In genomic region chr1:88985033-88985432, GRCh38 we compare ENCODE assay signal across 8 cellular contexts. TPM values are rescaled to one million over a fixed set of nuclear protein-coding genes. Genes with fewer than 3 reads are reported as not detected.
A peak's percentile ranks its signal among the peaks of the same experiment; 100 is the strongest.
DNase-seq lines count a peak whose midpoint lies in the region; ATAC-seq and TF ChIP-seq lines count a peak whose summit lies in the region.

No MANE protein-coding gene starts in this region.

- H3K36me3 Mint-ChIP-seq in effector memory CD8-positive, alpha-beta T cell (ENCODE audit: insufficient read depth), result peaks cover 19% of the 10 kb centered on the region

- H3K9ac ChIP-seq in PC-3 (ENCODE audit: low read length), result peak overlapping the region; percentile 38; the same call in 1 of the 2 replicates

- H3F3A ChIP-seq in PC-3 (ENCODE audit: low read length, unreplicated experiment), result peaks cover 5% of the 10 kb centered on the region

- no peaks in the 10 kb centered on the region for H3K9me3 ChIP-seq in PC-3 (ENCODE audit: low read length)
- H3K9me3 ChIP-seq in muscle layer of duodenum (ENCODE audit: control insufficient read depth in 1 of 2, low read length in 2 of 2), result no peaks in the 10 kb centered on the region

- no TSS peak for BruUV-seq in PC-3 (replicated peaks; lab: Mats Ljungman, UMichigan)

- H3K4me1 ChIP-seq in PC-3 (ENCODE audit: insufficient read depth, low read length), result peaks cover 39% of the 10 kb centered on the region
- H3K4me1 ChIP-seq in muscle layer of duodenum (ENCODE audit: control insufficient read depth in 1 of 2, insufficient read depth in 2 of 2, low read length in 2 of 2), result peaks cover 9 to 28% of the 10 kb centered on the region in 2 donors

- H3K27me3 Mint-ChIP-seq in effector memory CD8-positive, alpha-beta T cell, result no peaks in the 10 kb centered on the region

- POLR2A ChIA-PET in PC-3 (lab: Charles Lee; ENCODE audit: unreplicated experiment), result interaction anchor here (0.5 kb wide), 1 partner anchor 374 kb away, joined by 4 read pairs; no protein-coding TSS in a partner anchor

- intact Hi-C loops in PC-3 (cut with micrococcal nuclease), result loop anchor here (2.0 to 5.0 kb wide), 2 partner anchors 48 to 248 kb away; no protein-coding TSS in a partner anchor

- no peaks in the 10 kb centered on the region for H3K27me3 ChIP-seq in PC-3 (ENCODE audit: low read length)
- H3K27me3 ChIP-seq in muscle layer of duodenum (ENCODE audit: low read depth, low read length), result no peaks in the 10 kb centered on the region

- H3K4me3 ChIP-seq in PC-3 (ENCODE audit: low read length) (0 out of 2 replicates have a peak overlapping the region, but pooled peaks have one; percentile 29), muscle layer of duodenum (ENCODE audit: low read depth in 1 of 2, low read length in 2 of 2) (no peak overlapping the region)

- CTCF ChIA-PET in PC-3 (lab: Charles Lee), result no interaction called here

- H3K79me2 ChIP-seq in PC-3 (ENCODE audit: low read length), result peaks cover 48% of the 10 kb centered on the region

- H3K36me3 ChIP-seq in PC-3 (ENCODE audit: low read depth, low read length) (peaks cover 15% of the 10 kb centered on the region), muscle layer of duodenum (ENCODE audit: control insufficient read depth in 1 of 2, insufficient read depth in 2 of 2, low read length in 2 of 2) (peaks cover 0 to 9% of the 10 kb centered on the region in 2 donors)

- peak; percentile 71 for DNase-seq in HCEC 1CT
- peak; percentile 95 for DNase-seq in PC-3
- DNase-seq in effector memory CD8-positive, alpha-beta T cell, result no peak
- no peak for DNase-seq in activated CD8-positive, alpha-beta memory T cell treated with anti-CD3 and anti-CD28 coated beads, Interleukin-2, amount 50 U/mL, for 48 hours
- DNase-seq in GF-D8 (lab: John Stamatoyannopoulos, UW), result no peak

- H3K4me1 Mint-ChIP-seq in effector memory CD8-positive, alpha-beta T cell (ENCODE audit: low read depth in 2 of 2), result peaks cover 20 to 43% of the 10 kb centered on the region in 2 donors

- ATAC-seq in PC-3 (peak; percentile 98), GM21825 (IDR thresholded peaks at IDR 0.05; ENCODE audit: unreplicated experiment) (no peak), GM18517 (IDR thresholded peaks at IDR 0.05; ENCODE audit: unreplicated experiment) (no peak)
- ATAC-seq in effector memory CD8-positive, alpha-beta T cell (replicated peaks), result no peak

- no peaks in the 10 kb centered on the region for H4K20me1 ChIP-seq in PC-3 (ENCODE audit: low read length)

- H3K9me3 Mint-ChIP-seq in effector memory CD8-positive, alpha-beta T cell, result no peaks in the 10 kb centered on the region

- H3K27ac ChIP-seq in PC-3 (ENCODE audit: low read length) (peak overlapping the region; percentile 86), muscle layer of duodenum (ENCODE audit: low read length) (peak overlapping the region; percentile 78)

- peak overlapping the region; percentile 60 to 91 for H3K27ac Mint-ChIP-seq in effector memory CD8-positive, alpha-beta T cell

- H2AFZ ChIP-seq in PC-3 (ENCODE audit: low read length), result no peak overlapping the region

- no peaks in the 10 kb centered on the region for H3K9me2 ChIP-seq in PC-3 (replicated peaks; ENCODE audit: low read length)

- no peak for TF ChIP-seq CTCF in PC-3 (conservative IDR thresholded peaks at IDR 0.05; ENCODE audit: low read depth, low read length)

- H3K4me3 Mint-ChIP-seq in effector memory CD8-positive, alpha-beta T cell, result peak overlapping the region; percentile 7 to 57

- H3K4me2 ChIP-seq in PC-3 (ENCODE audit: low read length), result peak overlapping the region; percentile 54

RNA-seq across cellular contexts. Expression of gene KYAT3, which starts 7.4 kb away (rescaled TPM):
- 9.7 and 14.3 TPM in 2 replicates for total RNA-seq in PC-3 (2014; rRNA removed)

RNA-seq across cellular contexts. Expression of gene RBMXL1, which starts 7.4 kb away (rescaled TPM):
- 8.5 and 10.6 TPM in 2 replicates for total RNA-seq in PC-3 (2014; rRNA removed)

RNA-seq across cellular contexts. Expression of gene GBP3, which starts 37.6 kb away (rescaled TPM):
- total RNA-seq in PC-3 (2014; rRNA removed), result 23.3 and 24.9 TPM in 2 replicates

Comparison
In these comparisons a context has a peak if more than half of its experiments do, and no peak if none do; other contexts are left out.
1. DNase-seq: peak in HCEC 1CT (single experiment) and PC-3 (single experiment); none in effector memory CD8-positive, alpha-beta T cell (0 of 3), activated CD8-positive, alpha-beta memory T cell treated with anti-CD3 and anti-CD28 coated beads, Interleukin-2, amount 50 U/mL, for 48 hours (single experiment) and GF-D8 (single experiment).